ENCODE assay signal across 8 cellular contexts in genomic region chr1:25810341-25811299, GRCh38. TPM values are rescaled to one million over a fixed set of nuclear protein-coding genes. Genes with fewer than 3 reads are reported as not detected.
DNase-seq lines count a peak whose midpoint lies in the region; ATAC-seq lines count a peak whose summit lies in the region.

No MANE protein-coding gene starts in this region.

- DNase-seq in EL, result peak; percentile 52
- peak; percentile 42 for DNase-seq in M059J (ENCODE audit: low read depth)
- DNase-seq in T1000 (lab: John Stamatoyannopoulos, UW), result peak; percentile 59
- DNase-seq in anterior cingulate cortex (lab: John Stamatoyannopoulos, UW), result peak in 49 of 58 donors; percentile 16 to 85 (median 47)
- peak in 46 of 51 donors; percentile 12 to 80 (median 49) for DNase-seq in hypothalamus (lab: John Stamatoyannopoulos, UW)
- peak; percentile 84 for DNase-seq in stimulated activated CD4-positive, alpha-beta T cell treated with anti-CD3 and anti-CD28 coated beads, Interleukin-15, amount 100 ng/mL, for 24 hours

- ATAC-seq in HG03520 (IDR thresholded peaks at IDR 0.05; ENCODE audit: unreplicated experiment), result no peak
- ATAC-seq in GM19023 (IDR thresholded peaks at IDR 0.05; ENCODE audit: unreplicated experiment), result no peak

RNA-seq across cellular contexts. Expression of gene MTFR1L, which starts 9.1 kb away (rescaled TPM):
- total RNA-seq in M059J (2014; rRNA removed; shearing (Covaris generic)), result 45.0 and 45.6 TPM in 2 replicates

RNA-seq across cellular contexts. Expression of gene SELENON, which starts 10.6 kb away (rescaled TPM):
- 35.6 and 62.9 TPM in 2 replicates for total RNA-seq in M059J (2014; rRNA removed; shearing (Covaris generic))

RNA-seq across cellular contexts. Expression of gene AUNIP, which starts 48.6 kb away (rescaled TPM):
- 7.1 and 9.1 TPM in 2 replicates for total RNA-seq in M059J (2014; rRNA removed; shearing (Covaris generic))
